19 cellular contexts compared by ENCODE assay signal in genomic region chr3:127802620-127803019, GRCh38.
"Had no signal": no experiment of that assay in that cellular context is flagged by ENCODE, and none has a peak within 500 bp of the region (broad histone marks: within the 10 kb centered on the region; RNA-seq: fewer than 3 reads in every experiment).

No MANE protein-coding gene starts in this region.

- H3K27ac Mint-ChIP-seq: activated B cell treated with CpG ODN at 0.5 μM for 24 hours; activated CD4-positive, alpha-beta T cell treated with anti-CD3 and anti-CD28 coated beads, Interleukin-2, amount 10 ng/mL, durations not matched to agents 24 days and 14 days; activated naive CD4-positive, alpha-beta T cell treated with anti-CD3 and anti-CD28 coated beads, Interleukin-2, amount 50 U/mL, for 72 hours; activated T-cell treated with anti-CD3 and anti-CD28 coated beads, Interleukin-2, amount 50 U/mL, for 72 hours; natural killer cell; T-helper 2 cell treated with Interferon-gamma antibody and Interleukin-4, amounts not matched to agents 5 μg/mL and 100 μg/mL, for 36 hours had no signal

- H3K9me3 Mint-ChIP-seq: activated B cell treated with CpG ODN at 0.5 μM for 24 hours; activated naive CD4-positive, alpha-beta T cell treated with anti-CD3 and anti-CD28 coated beads, Interleukin-2, amount 50 U/mL, for 72 hours; activated T-cell treated with anti-CD3 and anti-CD28 coated beads, Interleukin-2, amount 50 U/mL, for 72 hours; immature natural killer cell; natural killer cell; T-helper 2 cell treated with Interferon-gamma antibody and Interleukin-4, amounts not matched to agents 5 μg/mL and 100 μg/mL, for 36 hours had no signal

- H3K9me3 ChIP-seq: colonic mucosa, esophagus squamous epithelium, heart left ventricle, suprapubic skin had no signal

- H3K27me3 ChIP-seq: colonic mucosa, esophagus squamous epithelium, heart left ventricle, suprapubic skin had no signal

- H3K4me3 ChIP-seq: colonic mucosa, esophagus squamous epithelium, heart left ventricle, skin epidermis, suprapubic skin had no signal

- H3K27me3 Mint-ChIP-seq: activated B cell treated with CpG ODN at 0.5 μM for 24 hours; activated CD4-positive, alpha-beta T cell treated with anti-CD3 and anti-CD28 coated beads, Interleukin-2, amount 10 ng/mL, durations not matched to agents 24 days and 14 days had no signal

- H3K4me3 Mint-ChIP-seq: activated B cell treated with CpG ODN at 0.5 μM for 24 hours; activated CD4-positive, alpha-beta T cell treated with anti-CD3 and anti-CD28 coated beads, Interleukin-2, amount 10 ng/mL, durations not matched to agents 24 days and 14 days; activated CD8-positive, alpha-beta T cell treated with anti-CD3 and anti-CD28 coated beads, Interleukin-2, amount 10 ng/mL, durations not matched to agents 7 days and 5 days; activated T-cell treated with anti-CD3 and anti-CD28 coated beads, Interleukin-2, amount 50 U/mL, for 72 hours; immature natural killer cell; natural killer cell; T-helper 2 cell treated with Interferon-gamma antibody and Interleukin-4, amounts not matched to agents 5 μg/mL and 100 μg/mL, for 36 hours had no signal

- H3K36me3 ChIP-seq: suprapubic skin had no signal

- H3K27ac ChIP-seq: colonic mucosa, esophagus squamous epithelium, heart left ventricle, suprapubic skin had no signal

- ATAC-seq: activated CD8-positive, alpha-beta T cell treated with anti-CD3 and anti-CD28 coated beads, Interleukin-2, amount 10 ng/mL, durations not matched to agents 7 days and 5 days; activated naive CD4-positive, alpha-beta T cell treated with anti-CD3 and anti-CD28 coated beads, Interleukin-2, amount 50 U/mL, for 72 hours; activated T-cell treated with anti-CD3 and anti-CD28 coated beads, Interleukin-2, amount 50 U/mL, for 72 hours; natural killer cell; stimulated activated naive CD8-positive, alpha-beta T cell treated with anti-CD3 and anti-CD28 coated beads, Interleukin-15, Interleukin-2, amounts not matched to agents 100 U/mL and 50 U/mL, for 24 hours had no signal

- H3K36me3 Mint-ChIP-seq: activated naive CD4-positive, alpha-beta T cell treated with anti-CD3 and anti-CD28 coated beads, Interleukin-2, amount 50 U/mL, for 72 hours; immature natural killer cell; natural killer cell had no signal

- H3K4me1 ChIP-seq: colonic mucosa had no signal

- DNase-seq: activated B cell treated with CpG ODN at 0.5 μM for 24 hours; activated CD4-positive, alpha-beta T cell treated with anti-CD3 and anti-CD28 coated beads, Interleukin-2, amount 10 ng/mL, durations not matched to agents 24 days and 14 days; activated CD8-positive, alpha-beta memory T cell treated with anti-CD3 and anti-CD28 coated beads, Interleukin-2, amount 50 U/mL, for 4 hours; activated CD8-positive, alpha-beta T cell treated with anti-CD3 and anti-CD28 coated beads, Interleukin-2, amount 10 ng/mL, durations not matched to agents 7 days and 5 days; activated gamma-delta T cell; activated T-cell treated with anti-CD3 and anti-CD28 coated beads, Interleukin-2, amount 50 U/mL, for 72 hours; caudate nucleus; colonic mucosa; esophagus squamous epithelium; foreskin melanocyte; heart left ventricle; immature natural killer cell; natural killer cell; stimulated activated naive CD8-positive, alpha-beta T cell treated with anti-CD3 and anti-CD28 coated beads, Interleukin-15, Interleukin-2, amounts not matched to agents 100 U/mL and 50 U/mL, for 24 hours; trophoblast cell had no signal
